In the genomic region with DNA sequence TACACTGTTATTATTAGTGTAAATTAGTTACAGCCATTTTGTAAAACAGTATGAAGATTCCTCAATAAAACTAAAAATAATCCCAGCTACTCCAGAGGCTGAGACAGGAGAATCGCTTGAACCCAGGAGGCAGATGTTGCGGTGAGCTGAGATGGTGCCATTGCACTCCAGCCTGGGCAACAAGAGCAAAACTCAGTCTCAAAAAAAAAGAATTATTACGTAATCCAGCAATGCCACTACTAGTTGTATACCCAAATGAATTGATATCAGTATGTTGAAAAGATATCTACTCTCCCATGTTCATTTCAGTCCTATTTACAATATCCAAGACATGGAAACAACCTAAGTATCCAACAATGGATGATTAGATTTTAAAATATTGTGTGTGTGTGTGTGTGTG, we compare ENCODE assay signal across 7 cellular contexts.
"Had no signal": no experiment of that assay in that cellular context is flagged by ENCODE, and none has a peak within 500 bp of the region (broad histone marks: within the 10 kb centered on the region; RNA-seq: fewer than 3 reads in every experiment).

No MANE protein-coding gene starts in this region.

- H3K4me3 Mint-ChIP-seq: IgD-negative memory B cell had no signal

- H3K4me2 ChIP-seq: KMS-11 had no signal

- FAIRE-seq: HTR-8/SVneo, K562 had no signal

- DNase-seq: KBM-7, KG1 had no signal

- H3K9ac ChIP-seq: KMS-11 had no signal

- ATAC-seq: K562 had no signal

- H3K4me1 Mint-ChIP-seq: IgD-negative memory B cell had no signal

- H3K36me3 Mint-ChIP-seq: IgD-negative memory B cell had no signal

- H3K4me3 ChIP-seq: K562 had no signal

- H3K27ac ChIP-seq: HL-60, KMS-11 had no signal

- H3K27ac Mint-ChIP-seq: IgD-negative memory B cell had no signal
